ENCODE assay signal across 1 cellular context in genomic region chr2:231364961-231365810, GRCh38.
TF ChIP-seq lines count a peak whose summit lies in the region.

No MANE protein-coding gene starts in this region.

TF ChIP-seq in K562, 482 proteins besides CTCF, POLR2A, EP300 and RAD21 (continued from another document and continues in another):
- no peak for TF ChIP-seq BCLAF1 (IDR thresholded peaks at IDR 0.05; ENCODE audit: borderline replicate concordance in 1 of 2, control insufficient read depth in 1 of 2, low read depth in 2 of 2, low read length in 1 of 2)
- TF ChIP-seq MAFG (tag; conservative IDR thresholded peaks at IDR 0.05): peak; percentile 79
- no peak for TF ChIP-seq NR2C2 (CRISPR knock-in tag; IDR thresholded peaks at IDR 0.05)
- peak; percentile 47; the same call in 1 of the 2 replicates for TF ChIP-seq NR2C2 (tag; IDR thresholded peaks at IDR 0.05)
- no peak for TF ChIP-seq ZNF778 (CRISPR knock-in tag; IDR thresholded peaks at IDR 0.05)
- no peak for TF ChIP-seq ELF2 (CRISPR knock-in tag; IDR thresholded peaks at IDR 0.05)
- peak; percentile 72 for TF ChIP-seq ZNF316 (IDR thresholded peaks at IDR 0.05)
- TF ChIP-seq ZBTB17 (CRISPR knock-in tag; IDR thresholded peaks at IDR 0.05): 0 out of 2 replicates have a peak, but pooled peaks have one; percentile 35
- peak in 1 of 2 experiments; percentile 26; a peak in 1 of 4 replicates for TF ChIP-seq RCOR1 (IDR thresholded peaks at IDR 0.05; ENCODE audit: borderline replicate concordance in 1 of 2, low read depth in 2 of 2, low read length in 2 of 2)
- no peak for TF ChIP-seq ZNF253 (CRISPR knock-in tag; conservative IDR thresholded peaks at IDR 0.05)
- 0 out of 2 replicates have a peak, but pooled peaks have one; percentile 20 for TF ChIP-seq CXXC5 (CRISPR knock-in tag; IDR thresholded peaks at IDR 0.05)
- no peak for TF ChIP-seq CTCFL (IDR thresholded peaks at IDR 0.05; ENCODE audit: borderline replicate concordance, insufficient read depth, low read depth, low read length, poor library complexity, severe bottlenecking)
- TF ChIP-seq ATF3 (IDR thresholded peaks at IDR 0.05): peak; percentile 49; the same call in 1 of the 2 replicates
- TF ChIP-seq ATF3 (CRISPR knock-in tag; conservative IDR thresholded peaks at IDR 0.05): no peak
- peak; percentile 43; the same call in 1 of the 2 replicates for TF ChIP-seq MGA (IDR thresholded peaks at IDR 0.05)
- no peak for TF ChIP-seq HDAC6 (IDR thresholded peaks at IDR 0.05; ENCODE audit: low read depth, low read length)
- TF ChIP-seq ZNF589 (CRISPR knock-in tag; IDR thresholded peaks at IDR 0.05; ENCODE audit: low read depth): 0 out of 2 replicates have a peak, but pooled peaks have one; percentile 31
- no peak for TF ChIP-seq PTBP1 (IDR thresholded peaks at IDR 0.05; ENCODE audit: low read depth, low read length)
- TF ChIP-seq ZBTB26 (CRISPR knock-in tag; IDR thresholded peaks at IDR 0.05): no peak
- peak; percentile 78 for TF ChIP-seq NFE2 (IDR thresholded peaks at IDR 0.05; ENCODE audit: low read depth)
- TF ChIP-seq MNT (conservative IDR thresholded peaks at IDR 0.05): 0 out of 4 replicates have a peak, but pooled peaks of 1 of the 2 experiments have one; percentile 36
- TF ChIP-seq EGR1 (conservative IDR thresholded peaks at IDR 0.05): no peak
- peak; percentile 65 for TF ChIP-seq RAD51 (IDR thresholded peaks at IDR 0.05; ENCODE audit: borderline replicate concordance, low read depth)
- TF ChIP-seq ARID2 (IDR thresholded peaks at IDR 0.05): no peak
- TF ChIP-seq HMGN3 (IDR thresholded peaks at IDR 0.05; ENCODE audit: borderline replicate concordance, extremely low read depth, insufficient read length, low read depth, low read length): no peak
- TF ChIP-seq SMC3 (conservative IDR thresholded peaks at IDR 0.05; ENCODE audit: insufficient read depth, low read depth, low read length): no peak
- TF ChIP-seq HDAC1 (IDR thresholded peaks at IDR 0.05): 0 out of 4 replicates have a peak, but pooled peaks of 1 of the 2 experiments have one; percentile 12
- TF ChIP-seq GABPB1 (CRISPR knock-in tag; IDR thresholded peaks at IDR 0.05): no peak
- no peak for TF ChIP-seq ZNF408 (CRISPR knock-in tag; IDR thresholded peaks at IDR 0.05; ENCODE audit: low read depth)
- no peak for TF ChIP-seq KLF13 (tag; IDR thresholded peaks at IDR 0.05; ENCODE audit: borderline replicate concordance, low read depth)
- TF ChIP-seq ZNF134 (CRISPR knock-in tag; conservative IDR thresholded peaks at IDR 0.05): no peak
- TF ChIP-seq MAFK (IDR thresholded peaks at IDR 0.05; ENCODE audit: low read length): peak; percentile 27; the same call in 1 of the 2 replicates
- TF ChIP-seq TRIM25 (IDR thresholded peaks at IDR 0.05; ENCODE audit: borderline replicate concordance): no peak
- no peak for TF ChIP-seq SETDB1 (IDR thresholded peaks at IDR 0.05; ENCODE audit: low read length)
